In genomic region chr2:26850002-26850431, GRCh38 we compare ENCODE assay signal across 11 cellular contexts. TPM values are rescaled to one million over a fixed set of nuclear protein-coding genes. Genes with fewer than 3 reads are reported as not detected.
DNase-seq lines count a peak whose midpoint lies in the region; ATAC-seq and TF ChIP-seq lines count a peak whose summit lies in the region.
"Had no signal": no experiment of that assay in that cellular context is flagged by ENCODE, and none has a peak within 500 bp of the region (broad histone marks: within the 10 kb centered on the region; RNA-seq: fewer than 3 reads in every experiment).

No MANE protein-coding gene starts in this region.

- H3K27ac Mint-ChIP-seq in T-helper 17 cell, result no peak overlapping the region

- DNase-seq in left ventricle myocardium inferior, result no peak
- no peak for DNase-seq in cardiac septum (ENCODE audit: low spot score)
- DNase-seq in T-helper 17 cell, result no peak
- DNase-seq in iPS-NIHi11 (ENCODE audit: low spot score), result peak; percentile 24
- DNase-seq in thoracic aorta (ENCODE audit: low spot score), result no peak
- DNase-seq in activated CD8-positive, alpha-beta memory T cell treated with anti-CD3 and anti-CD28 coated beads, Interleukin-2, amount 50 U/mL, for 4 hours, result no peak
- DNase-seq in activated CD4-positive, alpha-beta T cell treated with anti-CD3 and anti-CD28 coated beads for 4 hours, result no peak
- no peak for DNase-seq in stimulated activated CD4-positive, alpha-beta T cell treated with anti-CD3 and anti-CD28 coated beads, Interleukin-4, amount 100 ng/mL, for 24 hours
- DNase-seq: AML-193, islet precursor cell, NCI-H1048 had no signal

- ATAC-seq in T-helper 17 cell (no peak), thoracic aorta (ENCODE audit: insufficient number of reproducible peaks, low FRiP score, low read depth) (no peak)

- TF ChIP-seq CTCF in left ventricle myocardium inferior (IDR thresholded peaks at IDR 0.05; ENCODE audit: borderline replicate concordance), result no peak
- TF ChIP-seq CTCF in thoracic aorta (IDR thresholded peaks at IDR 0.05), result no peak

- H3K27ac ChIP-seq in left ventricle myocardium inferior (replicated peaks) (no peak overlapping the region), thoracic aorta (no peak overlapping the region)

- H3K4me1 ChIP-seq in left ventricle myocardium inferior (peaks cover 55% of the 10 kb centered on the region), thoracic aorta (ENCODE audit: control insufficient read depth in 1 of 2, low read depth in 2 of 2) (peaks cover 23 to 28% of the 10 kb centered on the region in 2 donors)

- H3K4me1 Mint-ChIP-seq in T-helper 17 cell, result peaks cover 8% of the 10 kb centered on the region

- peak overlapping the region; percentile 45 for H3K4me3 Mint-ChIP-seq in T-helper 17 cell

- H3K36me3 Mint-ChIP-seq in T-helper 17 cell (ENCODE audit: low read depth), result no peaks in the 10 kb centered on the region

- no peaks in the 10 kb centered on the region for H3K36me3 ChIP-seq in left ventricle myocardium inferior
- H3K36me3 ChIP-seq in thoracic aorta, result peaks cover 2% of the 10 kb centered on the region

- H3K9me3 ChIP-seq in left ventricle myocardium inferior (replicated peaks) (no peaks in the 10 kb centered on the region), T-helper 17 cell (ENCODE audit: control insufficient read depth, low read length, poor library complexity, severe bottlenecking) (no peaks in the 10 kb centered on the region), thoracic aorta (no peaks in the 10 kb centered on the region)

- H3K27me3 ChIP-seq in left ventricle myocardium inferior (ENCODE audit: low read depth) (peaks cover 89% of the 10 kb centered on the region), thoracic aorta (replicated peaks; ENCODE audit: insufficient read depth) (peaks cover 15% of the 10 kb centered on the region)

- H3K27me3 Mint-ChIP-seq in T-helper 17 cell, result peaks cover 44% of the 10 kb centered on the region

- intact Hi-C loops in left ventricle myocardium inferior (cut with micrococcal nuclease), result no loop called here
- intact Hi-C loops in cardiac septum (cut with DNase I), result no loop called here

- peak overlapping the region; percentile 61 for H3K4me3 ChIP-seq in left ventricle myocardium inferior
- peak overlapping the region; percentile 57 for H3K4me3 ChIP-seq in thoracic aorta

RNA-seq across cellular contexts. Expression of gene DPYSL5, which starts 2.1 kb away (rescaled TPM):
- total RNA-seq in left ventricle myocardium inferior (not detected), cardiac septum (0.19 TPM), T-helper 17 cell (not detected), thoracic aorta (not detected)
